Comparison of ENCODE assay signal across 1 cellular context in genomic region chr2:236085647-236086046, GRCh38.
TF ChIP-seq lines count a peak whose summit lies in the region.

No MANE protein-coding gene starts in this region.

TF ChIP-seq in H1, 55 proteins besides CTCF, POLR2A, EP300 and RAD21:
- TF ChIP-seq CHD1 (IDR thresholded peaks at IDR 0.05; ENCODE audit: low read depth, low read length) (no peak), TEAD4 (IDR thresholded peaks at IDR 0.05; ENCODE audit: low read depth, low read length) (0 out of 2 replicates have a peak, but pooled peaks have one; percentile 26), CEBPB (IDR thresholded peaks at IDR 0.05; ENCODE audit: low read depth, low read length) (no peak), POLR2AphosphoS5 (IDR thresholded peaks at IDR 0.05; ENCODE audit: low read depth, low read length) (no peak), RBBP5 (IDR thresholded peaks at IDR 0.05; ENCODE audit: borderline replicate concordance, low read depth, low read length) (no peak), EGR1 (IDR thresholded peaks at IDR 0.05; ENCODE audit: borderline replicate concordance, low read depth, low read length) (no peak), BRCA1 (IDR thresholded peaks at IDR 0.05; ENCODE audit: low read depth, low read length) (no peak), SP2 (IDR thresholded peaks at IDR 0.05; ENCODE audit: low read length) (no peak), ASH2L (IDR thresholded peaks at IDR 0.05; ENCODE audit: low read length) (no peak), JUND (IDR thresholded peaks at IDR 0.05; ENCODE audit: low read length) (no peak), SP1 (IDR thresholded peaks at IDR 0.05; ENCODE audit: low read depth, low read length) (no peak), NANOG (IDR thresholded peaks at IDR 0.05; ENCODE audit: insufficient read depth, low read depth, low read length, poor library complexity, severe bottlenecking) (no peak), CTBP2 (IDR thresholded peaks at IDR 0.05; ENCODE audit: borderline replicate concordance, insufficient read depth, insufficient read length, low read length) (no peak), PHF8 (conservative IDR thresholded peaks at IDR 0.05; ENCODE audit: low read depth, low read length) (no peak), CREB1 (IDR thresholded peaks at IDR 0.05) (no peak), YY1 (IDR thresholded peaks at IDR 0.05; ENCODE audit: low read depth, low read length) (0 out of 2 replicates have a peak, but pooled peaks have one; percentile 8)
